Comparison of ENCODE assay signal across 13 cellular contexts in genomic region chr1:25068829-25069228, GRCh38.
A peak's percentile ranks its signal among the peaks of the same experiment; 100 is the strongest.
DNase-seq lines count a peak whose midpoint lies in the region; TF ChIP-seq lines count a peak whose summit lies in the region.
"Had no signal": no experiment of that assay in that cellular context is flagged by ENCODE, and none has a peak within 500 bp of the region (broad histone marks: within the 10 kb centered on the region; RNA-seq: fewer than 3 reads in every experiment).

No MANE protein-coding gene starts in this region.

- H3F3A ChIP-seq in MM.1S (ENCODE audit: insufficient read depth, low read length), result no peaks in the 10 kb centered on the region

- H3K36me3 ChIP-seq in MM.1S (replicated peaks; ENCODE audit: insufficient read depth, low read length) (no peaks in the 10 kb centered on the region), adrenal gland (replicated peaks in 1 of 2) (no peaks in the 10 kb centered on the region)
- H3K36me3 ChIP-seq: neutrophil had no signal

- no peak overlapping the region for H3K9ac ChIP-seq in MM.1S (ENCODE audit: low read length)

- no peaks in the 10 kb centered on the region for H3K79me2 ChIP-seq in MM.1S (ENCODE audit: low read length)

- in situ Hi-C loops in astrocyte of the cerebellum (cut with HindIII; ENCODE audit: low sequenced_read_pairs), result no loop called here

- H3K27ac ChIP-seq in MM.1S (ENCODE audit: low read length), result no peak overlapping the region
- H3K27ac ChIP-seq in adrenal gland, result no peak overlapping the region
- H3K27ac ChIP-seq: A549, HL-60, neutrophil, skin epidermis had no signal

- no peaks in the 10 kb centered on the region for H3K9me2 ChIP-seq in MM.1S (replicated peaks; ENCODE audit: insufficient read depth, low read length)

- H3K4me3 ChIP-seq in MM.1S (ENCODE audit: low read length) (no peak overlapping the region), astrocyte of the cerebellum (ENCODE audit: low read depth, low read length) (no peak overlapping the region), adrenal gland (no peak overlapping the region)
- H3K4me3 ChIP-seq: A549, skin epidermis had no signal

- intact Hi-C loops in adrenal gland (cut with DNase I), result no loop called here

- H3K9me3 ChIP-seq in MM.1S (replicated peaks; ENCODE audit: insufficient read depth, low read length) (no peaks in the 10 kb centered on the region), adrenal gland (replicated peaks in 1 of 3) (no peaks in the 10 kb centered on the region)
- H3K9me3 ChIP-seq: A549, neutrophil had no signal

- TF ChIP-seq POLR2A in adrenal gland (IDR thresholded peaks at IDR 0.05), result no peak

- 83 to 94% (median 92%) methylated on average over 4 of the region's 4 CpGs for WGBS in adrenal gland, 4 donors

- TF ChIP-seq CTCF in MM.1S (IDR thresholded peaks at IDR 0.05; ENCODE audit: low read length), result peak; percentile 33
- TF ChIP-seq CTCF in astrocyte of the cerebellum (IDR thresholded peaks at IDR 0.05; ENCODE audit: low read depth, low read length, missing control alignments), result peak; percentile 8
- no peak for TF ChIP-seq CTCF in adrenal gland (IDR thresholded peaks at IDR 0.05)

- H3K4me2 ChIP-seq in MM.1S (ENCODE audit: low read depth, low read length), result no peak overlapping the region
- H3K4me2 ChIP-seq: A549 had no signal

- DNase-seq in activated CD4-positive, alpha-beta T cell treated with anti-CD3 and anti-CD28 coated beads for 48 hours, result peak; percentile 40
- DNase-seq in activated CD4-positive, alpha-beta T cell treated with anti-CD3 and anti-CD28 coated beads, Interleukin-2, amount 50 U/mL, for 1 hour, result no peak
- no peak for DNase-seq in MM.1S
- no peak for DNase-seq in astrocyte of the cerebellum (ENCODE audit: low read depth)
- DNase-seq in stimulated activated CD4-positive, alpha-beta T cell treated with anti-CD3 and anti-CD28 coated beads, Interleukin-4, amount 100 ng/mL, for 24 hours, result peak; percentile 15
- no peak for DNase-seq in DMS53 (lab: John Stamatoyannopoulos, UW)
- DNase-seq in NCI-H345 (lab: John Stamatoyannopoulos, UW), result no peak
- no peak for DNase-seq in adrenal gland
- DNase-seq: effector CD8-positive, alpha-beta T cell had no signal

- no peaks in the 10 kb centered on the region for H4K20me1 ChIP-seq in MM.1S (ENCODE audit: insufficient read depth, low read length)

- H3K4me1 ChIP-seq in MM.1S (ENCODE audit: low read length) (no peaks in the 10 kb centered on the region), adrenal gland (replicated peaks in 1 of 2) (no peaks in the 10 kb centered on the region)

- H3K27me3 ChIP-seq in MM.1S (replicated peaks; ENCODE audit: insufficient read depth, low read length) (0 out of 2 replicates have a peak, but pooled peaks cover 3% of the 10 kb centered on the region), adrenal gland (no peaks in the 10 kb centered on the region)
- H3K27me3 ChIP-seq: neutrophil had no signal

- no peak overlapping the region for H2AFZ ChIP-seq in MM.1S (ENCODE audit: low read length)

Comparison
In these comparisons a context has a peak if more than half of its experiments do, and no peak if none do; other contexts are left out.
1. DNase-seq: peak in activated CD4-positive, alpha-beta T cell treated with anti-CD3 and anti-CD28 coated beads for 48 hours (single experiment) and stimulated activated CD4-positive, alpha-beta T cell treated with anti-CD3 and anti-CD28 coated beads, Interleukin-4, amount 100 ng/mL, for 24 hours (single experiment); none in activated CD4-positive, alpha-beta T cell treated with anti-CD3 and anti-CD28 coated beads, Interleukin-2, amount 50 U/mL, for 1 hour (single experiment), MM.1S (single experiment), astrocyte of the cerebellum (single experiment), DMS53 (single experiment), NCI-H345 (single experiment) and adrenal gland (0 of 7).
2. CTCF ChIP-seq: peak in MM.1S (single experiment) and astrocyte of the cerebellum (single experiment); none in adrenal gland (0 of 6).